8 cellular contexts compared by ENCODE assay signal in the genomic region with DNA sequence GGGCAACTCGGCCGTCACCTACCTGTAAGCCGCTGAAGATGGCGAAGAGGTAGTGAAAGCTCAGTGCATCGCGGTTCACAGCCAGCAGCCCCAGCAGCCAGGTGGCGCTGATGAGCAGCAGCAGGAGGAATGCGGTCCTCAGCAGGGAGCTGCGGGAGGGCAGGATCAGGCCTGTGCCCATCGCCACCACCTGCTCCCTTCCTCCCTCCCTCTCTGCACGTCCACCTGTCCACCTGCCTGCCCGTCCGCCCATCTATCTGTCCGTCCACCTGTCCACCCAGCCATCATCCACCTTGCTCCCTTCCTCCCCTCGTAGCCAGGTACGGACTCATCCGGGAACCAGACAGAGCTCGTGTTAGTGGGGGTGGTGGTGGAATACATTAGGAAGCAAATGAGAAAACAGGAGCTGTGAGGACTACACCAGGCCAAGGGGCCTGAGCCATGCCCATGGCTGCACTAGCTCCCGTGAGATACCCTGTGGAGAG. TPM values are rescaled to one million over a fixed set of nuclear protein-coding genes. Genes with fewer than 3 reads are reported as not detected.
DNase-seq lines count a peak whose midpoint lies in the region; ATAC-seq, FAIRE-seq and TF ChIP-seq lines count a peak whose summit lies in the region.

No MANE protein-coding gene starts in this region.

- no peaks in the 10 kb centered on the region for H3K4me1 ChIP-seq in psoas muscle

- H3K9me3 ChIP-seq in psoas muscle, result no peaks in the 10 kb centered on the region

- no peak overlapping the region for H3K27ac Mint-ChIP-seq in activated T-helper 17 cell treated with anti-CD3 and anti-CD28 coated beads, Interleukin-2, amount 50 U/mL, for 72 hours

- intact Hi-C loops in psoas muscle (cut with DNase I), result loop anchor here (1.0 to 5.0 kb wide), 3 partner anchors 23 to 175 kb away; no protein-coding TSS in a partner anchor

- no peaks in the 10 kb centered on the region for H3K9me3 Mint-ChIP-seq in activated T-helper 17 cell treated with anti-CD3 and anti-CD28 coated beads, Interleukin-2, amount 50 U/mL, for 72 hours

- DNase-seq in RCC 7860 (ENCODE audit: low spot score) (peak; percentile 18), foreskin fibroblast (peak; percentile 26 to 76), psoas muscle (peak; percentile 69 to 80), cerebellar nuclear complex (lab: John Stamatoyannopoulos, UW) (no peak)

- H3K27ac ChIP-seq in C4-2B, result no peak overlapping the region
- H3K27ac ChIP-seq in psoas muscle, result no peak overlapping the region

- H3K27me3 Mint-ChIP-seq in activated T-helper 17 cell treated with anti-CD3 and anti-CD28 coated beads, Interleukin-2, amount 50 U/mL, for 72 hours, result no peaks in the 10 kb centered on the region

- peaks cover 0 to 22% (median 0%) of the 10 kb centered on the region in 3 donors for H3K27me3 ChIP-seq in psoas muscle (ENCODE audit: insufficient read depth in 3 of 3, low read length in 2 of 3)

- FAIRE-seq in RCC 7860 (lab: Jason Lieb, UNC), result no peak

- H3K4me3 ChIP-seq in foreskin fibroblast (ENCODE audit: low read depth in 1 of 2, low read length in 2 of 2) (no peak overlapping the region), psoas muscle (no peak overlapping the region)

- TF ChIP-seq CTCF in C4-2B (conservative IDR thresholded peaks at IDR 0.05), result peak; percentile 97
- TF ChIP-seq CTCF in foreskin fibroblast (IDR thresholded peaks at IDR 0.05; ENCODE audit: low read depth, low read length), result peak; percentile 91
- peak; percentile 91 for TF ChIP-seq CTCF in psoas muscle (IDR thresholded peaks at IDR 0.05)

- no peaks in the 10 kb centered on the region for H3K36me3 Mint-ChIP-seq in activated T-helper 17 cell treated with anti-CD3 and anti-CD28 coated beads, Interleukin-2, amount 50 U/mL, for 72 hours (ENCODE audit: low read depth)

- 31 to 54% (median 37%) methylated on average over 14 to 19 of the region's 19 CpGs for WGBS in psoas muscle, 3 donors

- ATAC-seq in HG02642 (IDR thresholded peaks at IDR 0.05; ENCODE audit: poor library complexity, unreplicated experiment), result peak; percentile 40
- ATAC-seq in activated T-helper 17 cell treated with anti-CD3 and anti-CD28 coated beads, Interleukin-2, amount 50 U/mL, for 72 hours (replicated peaks), result peak; percentile 81
- peak; percentile 74 to 91 (median 84) for ATAC-seq in psoas muscle
- no peak for ATAC-seq in GM18498 (IDR thresholded peaks at IDR 0.05; ENCODE audit: unreplicated experiment)

- no peaks in the 10 kb centered on the region for H3K36me3 ChIP-seq in psoas muscle (ENCODE audit: insufficient read depth in 1 of 2, low read depth in 1 of 2)

- H3K4me3 Mint-ChIP-seq in activated T-helper 17 cell treated with anti-CD3 and anti-CD28 coated beads, Interleukin-2, amount 50 U/mL, for 72 hours, result peak overlapping the region; percentile 66

- H3K4me1 Mint-ChIP-seq in activated T-helper 17 cell treated with anti-CD3 and anti-CD28 coated beads, Interleukin-2, amount 50 U/mL, for 72 hours, result peaks cover 20% of the 10 kb centered on the region

RNA-seq across cellular contexts. Expression of gene TRMU, which starts 32.2 kb away (rescaled TPM):
- 10 to 100 TPM; 92.0 to 92.2 TPM for total RNA-seq in activated T-helper 17 cell treated with anti-CD3 and anti-CD28 coated beads, Interleukin-2, amount 50 U/mL, for 72 hours
- total RNA-seq in psoas muscle, result 10 to 100 TPM in 3 of 4 donors, 1 to 10 TPM in 1; 9.6 to 20.3 (median 16.5) TPM
- 10 to 100 TPM; 12.8 to 37.1 (median 24.9) TPM for polyA plus RNA-seq in psoas muscle

Comparison
In these comparisons a context has a peak if more than half of its experiments do, and no peak if none do; other contexts are left out.
1. DNase-seq: peak in RCC 7860 (single experiment), foreskin fibroblast (2 of 2) and psoas muscle (2 of 2); none in cerebellar nuclear complex (0 of 2).
2. RNA of gene TRMU, which starts 32.2 kb away (total RNA-seq): 92.0 to 92.2 TPM in activated T-helper 17 cell treated with anti-CD3 and anti-CD28 coated beads, Interleukin-2, amount 50 U/mL, for 72 hours; 9.6 to 20.3 TPM in psoas muscle; every median in the first group is over 4 times any median in the second.
3. Peak in every context shown above with its lines, with median percentiles within 50 percentile points of each other: CTCF ChIP-seq.